14 cellular contexts compared by ENCODE assay signal in genomic region chr1:67733741-67734690, GRCh38. TPM values are rescaled to one million over a fixed set of nuclear protein-coding genes. Genes with fewer than 3 reads are reported as not detected.
DNase-seq lines count a peak whose midpoint lies in the region; TF ChIP-seq lines count a peak whose summit lies in the region.
"Had no signal": no experiment of that assay in that cellular context is flagged by ENCODE, and none has a peak within 500 bp of the region (broad histone marks: within the 10 kb centered on the region; RNA-seq: fewer than 3 reads in every experiment).

No MANE protein-coding gene starts in this region.

- DNase-seq in GM23248 (no peak), SJCRH30 (peak; percentile 72 to 77), erythroblast (lab: John Stamatoyannopoulos, UW) (peak; percentile 94 to 96), suprapubic skin (ENCODE audit: low spot score in 2 of 2) (no peak), NCI-H774 (lab: John Stamatoyannopoulos, UW) (no peak)
- DNase-seq in activated naive CD4-positive, alpha-beta T cell treated with anti-CD3 and anti-CD28 coated beads, Interleukin-2, amount 10 ng/mL, durations not matched to agents 7 days and 5 days, result no peak
- DNase-seq in activated effector memory CD4-positive, alpha-beta T cell treated with Interleukin-2 at 50 U/mL for 16 hours, result no peak
- DNase-seq: activated CD8-positive, alpha-beta T cell treated with anti-CD3 and anti-CD28 coated beads for 36 hours; activated naive CD4-positive, alpha-beta T cell treated with anti-CD3 and anti-CD28 coated beads, Interleukin-2, amount 50 U/mL, for 16 hours; COR-L47; MG63; stimulated activated CD4-positive, alpha-beta T cell treated with anti-CD3 and anti-CD28 coated beads, Interleukin-4, amount 100 ng/mL, for 4 hours; T-cell had no signal

- WGBS in GM23248 (ENCODE audit: low coverage in 1 of 2, low lambda C conversion rate in 2 of 2, missing lambda C conversion rate in 2 of 2), 2 experiments, result 73 to 79% methylated on average over 7 of the region's 7 CpGs
- WGBS in suprapubic skin, result 79% methylated on average over 7 of the region's 7 CpGs

- no peak overlapping the region for H3K4me2 ChIP-seq in GM23248 (ENCODE audit: unreplicated experiment)

- TF ChIP-seq CTCF in suprapubic skin (IDR thresholded peaks at IDR 0.05), result no peak

- H3K4me1 ChIP-seq in GM23248 (ENCODE audit: insufficient read depth), result peaks cover 23% of the 10 kb centered on the region
- peaks cover 58% of the 10 kb centered on the region for H3K4me1 ChIP-seq in SJCRH30
- H3K4me1 ChIP-seq in suprapubic skin, result peaks cover 52% of the 10 kb centered on the region

- TF ChIP-seq POLR2A in erythroblast (IDR thresholded peaks at IDR 0.05; ENCODE audit: low read length) (peak; percentile 66), suprapubic skin (IDR thresholded peaks at IDR 0.05) (no peak)

- H2AFZ ChIP-seq in GM23248, result no peak overlapping the region

- H3K27me3 Mint-ChIP-seq in activated naive CD4-positive, alpha-beta T cell treated with anti-CD3 and anti-CD28 coated beads, Interleukin-2, amount 10 ng/mL, durations not matched to agents 7 days and 5 days, result peaks cover 6% of the 10 kb centered on the region
- H3K27me3 Mint-ChIP-seq: stimulated activated naive CD8-positive, alpha-beta T cell treated with anti-CD3 and anti-CD28 coated beads, Interleukin-15, Interleukin-2, amounts not matched to agents 100 ng/mL and 50 ng/mL, for 24 hours; T-cell had no signal

- no peaks in the 10 kb centered on the region for H3K27me3 ChIP-seq in GM23248 (replicated peaks; ENCODE audit: insufficient read depth)
- H3K27me3 ChIP-seq in SJCRH30, result no peaks in the 10 kb centered on the region
- H3K27me3 ChIP-seq in suprapubic skin, result no peaks in the 10 kb centered on the region
- H3K27me3 ChIP-seq: MG63 had no signal

- no peaks in the 10 kb centered on the region for H3K9me3 ChIP-seq in GM23248 (ENCODE audit: low read depth)
- H3K9me3 ChIP-seq in SJCRH30 (replicated peaks), result no peaks in the 10 kb centered on the region
- H3K9me3 ChIP-seq in suprapubic skin, result no peaks in the 10 kb centered on the region
- H3K9me3 ChIP-seq: MG63 had no signal

- no peaks in the 10 kb centered on the region for H3K9me2 ChIP-seq in GM23248 (ENCODE audit: insufficient read depth)

- H3K36me3 ChIP-seq in GM23248 (ENCODE audit: low read depth) (no peaks in the 10 kb centered on the region), SJCRH30 (no peaks in the 10 kb centered on the region), suprapubic skin (no peaks in the 10 kb centered on the region)

- H3K27ac ChIP-seq in GM23248 (peak overlapping the region; percentile 87; the same call in 1 of the 2 replicates), SJCRH30 (peak overlapping the region; percentile 79; the same call in 1 of the 2 replicates), suprapubic skin (peak overlapping the region; percentile 88)

- no peak overlapping the region for H3K4me3 Mint-ChIP-seq in activated naive CD4-positive, alpha-beta T cell treated with anti-CD3 and anti-CD28 coated beads, Interleukin-2, amount 10 ng/mL, durations not matched to agents 7 days and 5 days
- H3K4me3 Mint-ChIP-seq: activated CD8-positive, alpha-beta T cell treated with anti-CD3 and anti-CD28 coated beads for 36 hours; stimulated activated naive CD8-positive, alpha-beta T cell treated with anti-CD3 and anti-CD28 coated beads, Interleukin-15, Interleukin-2, amounts not matched to agents 100 ng/mL and 50 ng/mL, for 24 hours; T-cell had no signal

- H3K36me3 Mint-ChIP-seq in activated naive CD4-positive, alpha-beta T cell treated with anti-CD3 and anti-CD28 coated beads, Interleukin-2, amount 10 ng/mL, durations not matched to agents 7 days and 5 days, result peaks cover 5% of the 10 kb centered on the region
- H3K36me3 Mint-ChIP-seq: T-cell had no signal

- peaks cover 25% of the 10 kb centered on the region for H3K4me1 Mint-ChIP-seq in activated naive CD4-positive, alpha-beta T cell treated with anti-CD3 and anti-CD28 coated beads, Interleukin-2, amount 10 ng/mL, durations not matched to agents 7 days and 5 days

- in situ Hi-C loops in GM23248 (cut with MboI), result no loop called here

- no peak overlapping the region for H3K27ac Mint-ChIP-seq in activated naive CD4-positive, alpha-beta T cell treated with anti-CD3 and anti-CD28 coated beads, Interleukin-2, amount 10 ng/mL, durations not matched to agents 7 days and 5 days
- H3K27ac Mint-ChIP-seq: activated CD8-positive, alpha-beta T cell treated with anti-CD3 and anti-CD28 coated beads for 36 hours; stimulated activated naive CD8-positive, alpha-beta T cell treated with anti-CD3 and anti-CD28 coated beads, Interleukin-15, Interleukin-2, amounts not matched to agents 100 ng/mL and 50 ng/mL, for 24 hours; T-cell had no signal

- no peak for TF ChIP-seq EP300 in suprapubic skin (IDR thresholded peaks at IDR 0.05)

- no peak overlapping the region for H3K9ac ChIP-seq in GM23248

- peaks cover 21% of the 10 kb centered on the region for H3F3A ChIP-seq in GM23248 (ENCODE audit: insufficient read depth)

- peaks cover 94% of the 10 kb centered on the region for H3K79me2 ChIP-seq in GM23248 (ENCODE audit: insufficient read depth)

- H4K20me1 ChIP-seq in GM23248 (ENCODE audit: insufficient read depth), result no peaks in the 10 kb centered on the region

- H3K4me3 ChIP-seq in GM23248 (no peak overlapping the region), SJCRH30 (no peak overlapping the region), suprapubic skin (no peak overlapping the region)
- H3K4me3 ChIP-seq: MG63 had no signal

- H3K9me3 Mint-ChIP-seq in activated naive CD4-positive, alpha-beta T cell treated with anti-CD3 and anti-CD28 coated beads, Interleukin-2, amount 10 ng/mL, durations not matched to agents 7 days and 5 days, result no peaks in the 10 kb centered on the region
- H3K9me3 Mint-ChIP-seq: activated CD8-positive, alpha-beta T cell treated with anti-CD3 and anti-CD28 coated beads for 36 hours; stimulated activated naive CD8-positive, alpha-beta T cell treated with anti-CD3 and anti-CD28 coated beads, Interleukin-15, Interleukin-2, amounts not matched to agents 100 ng/mL and 50 ng/mL, for 24 hours; T-cell had no signal

- CTCF ChIA-PET in activated naive CD4-positive, alpha-beta T cell treated with anti-CD3 and anti-CD28 coated beads, Interleukin-2, amount 10 ng/mL, durations not matched to agents 7 days and 5 days (lab: Charles Lee), result interaction anchor here (0.9 to 2.4 kb wide), 3 partner anchors 15 to 173 kb away, joined by 3 to 8 read pairs (median 8); no protein-coding TSS in a partner anchor

RNA-seq across cellular contexts. Expression of gene GADD45A, which starts 49.0 kb away (rescaled TPM):
- total RNA-seq in GM23248 (2014; rRNA removed; shearing (Covaris generic)), result 59.4 and 72.8 TPM in 2 replicates
- polyA plus RNA-seq in GM23248 (2016; fragmentation: Nextera tagmentation; extraction: Ambion mirVana), result 111 and 115 TPM in 2 replicates
- total RNA-seq in SJCRH30 (2014; rRNA removed; shearing (Covaris generic)), result 103 and 126 TPM in 2 replicates
- total RNA-seq in suprapubic skin, result 10 to 100 TPM; 25.4 to 44.6 (median 26.6) TPM

Comparison
In these comparisons a context has a peak if more than half of its experiments do, and no peak if none do; other contexts are left out.
1. DNase-seq: peak in SJCRH30 (2 of 2) and erythroblast (2 of 2); none in GM23248 (single experiment), suprapubic skin (0 of 2), NCI-H774 (single experiment), activated naive CD4-positive, alpha-beta T cell treated with anti-CD3 and anti-CD28 coated beads, Interleukin-2, amount 10 ng/mL, durations not matched to agents 7 days and 5 days (single experiment) and activated effector memory CD4-positive, alpha-beta T cell treated with Interleukin-2 at 50 U/mL for 16 hours (single experiment).
2. Peak in every context shown above with its lines, with median percentiles within 50 percentile points of each other: H3K27ac ChIP-seq.